Comparison of ENCODE assay signal across 12 cellular contexts in the genomic region with DNA sequence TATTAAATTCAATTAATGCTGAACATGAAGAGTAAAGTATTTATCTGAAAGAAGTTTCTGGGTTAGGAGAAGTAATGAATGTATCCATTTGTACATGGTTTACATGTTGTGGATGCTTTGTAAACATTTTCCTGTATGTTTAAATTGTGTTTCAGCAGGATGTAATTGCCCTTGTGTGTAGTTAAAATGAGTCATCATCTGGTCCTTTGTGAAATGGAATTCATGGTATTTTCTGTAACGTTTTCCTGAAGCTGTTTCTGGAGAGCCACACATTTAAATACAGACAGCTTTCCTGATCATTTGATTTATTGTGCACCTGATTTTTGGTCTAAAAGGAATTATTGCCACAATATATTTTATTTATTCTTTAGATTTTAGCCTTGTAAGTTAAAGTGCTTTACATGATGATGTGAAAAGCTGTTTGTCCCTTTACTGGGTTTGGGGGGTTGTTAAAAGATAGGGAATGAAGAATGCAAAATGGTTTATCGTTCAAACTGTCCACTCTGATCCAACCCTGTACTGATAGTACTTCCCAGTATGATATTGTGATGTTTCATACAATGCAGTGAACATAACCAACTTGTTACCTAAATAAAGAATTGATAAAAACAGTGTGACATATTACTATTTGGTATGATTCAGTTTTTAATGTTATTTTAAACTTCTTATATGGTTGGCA. TPM values are rescaled to one million over a fixed set of nuclear protein-coding genes. Genes with fewer than 3 reads are reported as not detected.
DNase-seq lines count a peak whose midpoint lies in the region; ATAC-seq, FAIRE-seq and TF ChIP-seq lines count a peak whose summit lies in the region.
"Had no signal": no experiment of that assay in that cellular context is flagged by ENCODE, and none has a peak within 500 bp of the region (broad histone marks: within the 10 kb centered on the region; RNA-seq: fewer than 3 reads in every experiment).

No MANE protein-coding gene starts in this region.

- H3K27me3 ChIP-seq in brain microvascular endothelial cell (replicated peaks) (no peaks in the 10 kb centered on the region), left lung (no peaks in the 10 kb centered on the region), small intestine (ENCODE audit: control insufficient read depth in 2 of 2, insufficient read depth in 2 of 2, low read length in 2 of 2) (no peaks in the 10 kb centered on the region)

- H3K27me3 Mint-ChIP-seq in IgD-negative memory B cell: no peaks in the 10 kb centered on the region
- peaks cover 0 to 2% (median 1%) of the 10 kb centered on the region in 3 donors for H3K27me3 Mint-ChIP-seq in immature natural killer cell (ENCODE audit: low read depth in 3 of 3)

- H3K27ac ChIP-seq in brain microvascular endothelial cell: peak overlapping the region; percentile 29
- no peak overlapping the region for H3K27ac ChIP-seq in left lung
- H3K27ac ChIP-seq in small intestine (ENCODE audit: low read depth in 1 of 2, low read length in 1 of 2): no peak overlapping the region
- H3K27ac ChIP-seq: coronary artery had no signal

- no peak for FAIRE-seq in small intestine (lab: Jason Lieb, UNC)
- FAIRE-seq: GM12878 had no signal

- DNase-seq in Daoy (ENCODE audit: low read depth) (peak; percentile 54), brain microvascular endothelial cell (no peak), left lung (no peak), NCI-H345 treated with DMSO at 0.1 percent for 48 hours (lab: John Stamatoyannopoulos, UW; ENCODE audit: unreplicated experiment) (no peak), small intestine (no peak), immature natural killer cell (no peak)
- DNase-seq: NCI-H510A treated with DMSO at 0.1 percent for 48 hours had no signal

- H3K4me3 ChIP-seq in brain microvascular endothelial cell (ENCODE audit: low read depth, low read length) (no peak overlapping the region), left lung (no peak overlapping the region), small intestine (ENCODE audit: low read depth in 1 of 2, low read length in 2 of 2) (no peak overlapping the region)
- H3K4me3 ChIP-seq: coronary artery, GM12878 had no signal

- H3K4me3 Mint-ChIP-seq in IgD-negative memory B cell (peak overlapping the region in 1 of 4 donors; percentile 63), immature natural killer cell (no peak overlapping the region)

- in situ Hi-C loops in brain microvascular endothelial cell (cut with HindIII; ENCODE audit: low pct_ligation_motif_present, low sequenced_read_pairs): no loop called here

- no peaks in the 10 kb centered on the region for H3K9me3 Mint-ChIP-seq in IgD-negative memory B cell
- H3K9me3 Mint-ChIP-seq in immature natural killer cell: no peaks in the 10 kb centered on the region

- no peaks in the 10 kb centered on the region for H3K36me3 Mint-ChIP-seq in IgD-negative memory B cell
- peaks cover 0 to 10% (median 0%) of the 10 kb centered on the region in 3 donors for H3K36me3 Mint-ChIP-seq in immature natural killer cell

- intact Hi-C loops in left lung (cut with DNase I): no loop called here

- ATAC-seq in left lung: peak; percentile 65
- ATAC-seq in GM18870 (IDR thresholded peaks at IDR 0.05; ENCODE audit: unreplicated experiment): no peak

- H3K36me3 ChIP-seq in brain microvascular endothelial cell (replicated peaks) (no peaks in the 10 kb centered on the region), left lung (peaks cover 0 to 14% of the 10 kb centered on the region in 2 donors), small intestine (ENCODE audit: control insufficient read depth in 2 of 2, insufficient read depth in 2 of 2, low read length in 2 of 2) (no peaks in the 10 kb centered on the region)

- H3K9me3 ChIP-seq in left lung (no peaks in the 10 kb centered on the region), small intestine (ENCODE audit: control insufficient read depth, low read depth) (no peaks in the 10 kb centered on the region)

- H3K4me1 Mint-ChIP-seq in IgD-negative memory B cell: peaks cover 19 to 30% (median 26%) of the 10 kb centered on the region in 3 donors
- peaks cover 14 to 37% of the 10 kb centered on the region in 2 donors for H3K4me1 Mint-ChIP-seq in immature natural killer cell

- TF ChIP-seq CTCF in brain microvascular endothelial cell (IDR thresholded peaks at IDR 0.05; ENCODE audit: low read depth, low read length, missing control alignments) (no peak), left lung (IDR thresholded peaks at IDR 0.05) (no peak)

- H3K4me1 ChIP-seq in left lung: no peaks in the 10 kb centered on the region
- no peaks in the 10 kb centered on the region for H3K4me1 ChIP-seq in small intestine (ENCODE audit: control insufficient read depth in 2 of 2, insufficient read depth in 1 of 2, low read depth in 1 of 2, low read length in 1 of 2)

- WGBS in small intestine, 3 donors: 38 to 50% (median 48%) methylated on average over 2 of the region's 2 CpGs

- H3K27ac Mint-ChIP-seq in IgD-negative memory B cell: peak overlapping the region in 2 of 3 donors; percentile 25 to 47
- H3K27ac Mint-ChIP-seq in immature natural killer cell: peak overlapping the region in 2 of 6 donors; percentile 17 to 22

RNA-seq across cellular contexts. Expression of gene SLC3A1, which starts 41.7 kb away (rescaled TPM):
- total RNA-seq in Daoy (2014; rRNA removed; shearing (Covaris generic)): not detected in 2 replicates
- polyA plus RNA-seq in IgD-negative memory B cell: 0.24 TPM
- not detected for total RNA-seq in left lung
- polyA plus RNA-seq in small intestine: 10 to 100 TPM; 22.6 to 74.9 (median 72.7) TPM
- under 1 TPM in 2 of 3 donors, not detected in 1; 0.28 TPM for polyA plus RNA-seq in immature natural killer cell
- total RNA-seq: GM12878, myocyte had no signal

Comparison
In these comparisons a context has a peak if more than half of its experiments do, and no peak if none do; other contexts are left out.
1. RNA of gene SLC3A1, which starts 41.7 kb away (polyA plus RNA-seq): 22.6 to 74.9 TPM in small intestine; 0.28 TPM in immature natural killer cell and 0.24 TPM in IgD-negative memory B cell (single experiment); every median in the first group is over 10 times any median in the second.